In genomic region chr9:97388721-97389238, GRCh38 we compare ENCODE assay signal across 9 cellular contexts. TPM values are rescaled to one million over a fixed set of nuclear protein-coding genes. Genes with fewer than 3 reads are reported as not detected.
A peak's percentile ranks its signal among the peaks of the same experiment; 100 is the strongest.
DNase-seq lines count a peak whose midpoint lies in the region; ATAC-seq and TF ChIP-seq lines count a peak whose summit lies in the region.
"Had no signal": no experiment of that assay in that cellular context is flagged by ENCODE, and none has a peak within 500 bp of the region (broad histone marks: within the 10 kb centered on the region; RNA-seq: fewer than 3 reads in every experiment).

No MANE protein-coding gene starts in this region.

- H3K27me3 ChIP-seq in CD8-positive, alpha-beta memory T cell (ENCODE audit: insufficient read depth, low read length, poor library complexity, severe bottlenecking) = no peaks in the 10 kb centered on the region

- H3K4me3 ChIP-seq in CD8-positive, alpha-beta memory T cell (ENCODE audit: low read length) = no peak overlapping the region
- H3K4me3 ChIP-seq in coronary artery = no peak overlapping the region
- H3K4me3 ChIP-seq: skin epidermis had no signal

- peak; percentile 50 for DNase-seq in activated T-cell treated with anti-CD3 and anti-CD28 coated beads, Interleukin-2, amount 50 U/mL, for 24 hours
- DNase-seq in activated T-cell treated with anti-CD3 and anti-CD28 coated beads for 4 hours = no peak
- peak; percentile 10 for DNase-seq in RPMI7951 (ENCODE audit: low read depth)
- no peak for DNase-seq in CD8-positive, alpha-beta memory T cell
- DNase-seq in cortex of kidney (lab: John Stamatoyannopoulos, UW) = no peak
- no peak for DNase-seq in coronary artery (ENCODE audit: low spot score)

- POLR2A ChIA-PET in CD8-positive, alpha-beta memory T cell (lab: Charles Lee) = no interaction called here

- H3K36me3 Mint-ChIP-seq in activated T-cell treated with anti-CD3 and anti-CD28 coated beads, Interleukin-2, amount 50 U/mL, for 24 hours (ENCODE audit: low read depth) = no peaks in the 10 kb centered on the region
- H3K36me3 Mint-ChIP-seq in stimulated activated memory B cell treated with anti-CD40 and anti-IgM and Interleukin-4, amounts not matched to agents 10 μg/mL and 1 μg/mL and 100 μg/mL, for 72 hours = no peaks in the 10 kb centered on the region
- no peaks in the 10 kb centered on the region for H3K36me3 Mint-ChIP-seq in CD8-positive, alpha-beta memory T cell

- CTCF ChIA-PET in CD8-positive, alpha-beta memory T cell (lab: Charles Lee) = interaction anchor here (0.7 kb wide), 1 partner anchor 225 kb away, joined by 3 read pairs; no protein-coding TSS in a partner anchor

- ATAC-seq in HG02759 (IDR thresholded peaks at IDR 0.05; ENCODE audit: unreplicated experiment) = peak; percentile 80
- ATAC-seq in stimulated activated memory B cell treated with anti-CD40 and anti-IgM and Interleukin-4, amounts not matched to agents 10 μg/mL and 1 μg/mL and 100 μg/mL, for 72 hours = peak; percentile 86

- H3K27me3 Mint-ChIP-seq in activated T-cell treated with anti-CD3 and anti-CD28 coated beads, Interleukin-2, amount 50 U/mL, for 24 hours = peaks cover 62% of the 10 kb centered on the region
- peaks cover 41% of the 10 kb centered on the region for H3K27me3 Mint-ChIP-seq in stimulated activated memory B cell treated with anti-CD40 and anti-IgM and Interleukin-4, amounts not matched to agents 10 μg/mL and 1 μg/mL and 100 μg/mL, for 72 hours
- H3K27me3 Mint-ChIP-seq in CD8-positive, alpha-beta memory T cell = peaks cover 10 to 12% of the 10 kb centered on the region in 2 donors

- H3K4me1 Mint-ChIP-seq in activated T-cell treated with anti-CD3 and anti-CD28 coated beads, Interleukin-2, amount 50 U/mL, for 24 hours (ENCODE audit: low read depth) = peaks cover 20% of the 10 kb centered on the region
- H3K4me1 Mint-ChIP-seq in stimulated activated memory B cell treated with anti-CD40 and anti-IgM and Interleukin-4, amounts not matched to agents 10 μg/mL and 1 μg/mL and 100 μg/mL, for 72 hours = peaks cover 30% of the 10 kb centered on the region
- H3K4me1 Mint-ChIP-seq in CD8-positive, alpha-beta memory T cell = peaks cover 4 to 10% (median 5%) of the 10 kb centered on the region in 3 donors

- no peak overlapping the region for H3K27ac ChIP-seq in CD8-positive, alpha-beta memory T cell (ENCODE audit: low read depth, low read length)
- H3K27ac ChIP-seq in coronary artery = no peak overlapping the region
- H3K27ac ChIP-seq: skin epidermis had no signal

- no peaks in the 10 kb centered on the region for H3K9me3 ChIP-seq in CD8-positive, alpha-beta memory T cell (ENCODE audit: low read length)

- H3K4me1 ChIP-seq in CD8-positive, alpha-beta memory T cell (ENCODE audit: insufficient read depth, low read length) = peaks cover 5% of the 10 kb centered on the region

- H3K9me3 Mint-ChIP-seq in activated T-cell treated with anti-CD3 and anti-CD28 coated beads, Interleukin-2, amount 50 U/mL, for 24 hours = no peaks in the 10 kb centered on the region
- no peaks in the 10 kb centered on the region for H3K9me3 Mint-ChIP-seq in stimulated activated memory B cell treated with anti-CD40 and anti-IgM and Interleukin-4, amounts not matched to agents 10 μg/mL and 1 μg/mL and 100 μg/mL, for 72 hours
- no peaks in the 10 kb centered on the region for H3K9me3 Mint-ChIP-seq in CD8-positive, alpha-beta memory T cell

- no peak overlapping the region for H3K4me3 Mint-ChIP-seq in activated T-cell treated with anti-CD3 and anti-CD28 coated beads, Interleukin-2, amount 50 U/mL, for 24 hours
- peak overlapping the region; percentile 9 for H3K4me3 Mint-ChIP-seq in stimulated activated memory B cell treated with anti-CD40 and anti-IgM and Interleukin-4, amounts not matched to agents 10 μg/mL and 1 μg/mL and 100 μg/mL, for 72 hours
- no peak overlapping the region for H3K4me3 Mint-ChIP-seq in CD8-positive, alpha-beta memory T cell

- H3K36me3 ChIP-seq in CD8-positive, alpha-beta memory T cell (ENCODE audit: insufficient read depth, low read length) = no peaks in the 10 kb centered on the region

- no peak for TF ChIP-seq CTCF in coronary artery (IDR thresholded peaks at IDR 0.05)

- H3K27ac Mint-ChIP-seq in activated T-cell treated with anti-CD3 and anti-CD28 coated beads, Interleukin-2, amount 50 U/mL, for 24 hours = no peak overlapping the region
- peak overlapping the region; percentile 68 for H3K27ac Mint-ChIP-seq in stimulated activated memory B cell treated with anti-CD40 and anti-IgM and Interleukin-4, amounts not matched to agents 10 μg/mL and 1 μg/mL and 100 μg/mL, for 72 hours
- H3K27ac Mint-ChIP-seq in CD8-positive, alpha-beta memory T cell = peak overlapping the region in 1 of 8 donors; percentile 18

RNA-seq across cellular contexts. Expression of gene TDRD7, which starts 23.1 kb away (rescaled TPM):
- 11.3 and 14.8 TPM in 2 replicates for total RNA-seq in RPMI7951 (2014; rRNA removed; shearing (Covaris generic))
- total RNA-seq in CD8-positive, alpha-beta memory T cell = 1 to 10 TPM; 5.4 to 6.1 TPM
- polyA plus RNA-seq in CD8-positive, alpha-beta memory T cell = 8.0 TPM

Comparison
In these comparisons a context has a peak if more than half of its experiments do, and no peak if none do; other contexts are left out.
1. DNase-seq: peak in activated T-cell treated with anti-CD3 and anti-CD28 coated beads, Interleukin-2, amount 50 U/mL, for 24 hours (single experiment) and RPMI7951 (single experiment); none in activated T-cell treated with anti-CD3 and anti-CD28 coated beads for 4 hours (single experiment), CD8-positive, alpha-beta memory T cell (0 of 5), cortex of kidney (single experiment) and coronary artery (single experiment).